ENCODE assay signal across 8 cellular contexts in the genomic region with DNA sequence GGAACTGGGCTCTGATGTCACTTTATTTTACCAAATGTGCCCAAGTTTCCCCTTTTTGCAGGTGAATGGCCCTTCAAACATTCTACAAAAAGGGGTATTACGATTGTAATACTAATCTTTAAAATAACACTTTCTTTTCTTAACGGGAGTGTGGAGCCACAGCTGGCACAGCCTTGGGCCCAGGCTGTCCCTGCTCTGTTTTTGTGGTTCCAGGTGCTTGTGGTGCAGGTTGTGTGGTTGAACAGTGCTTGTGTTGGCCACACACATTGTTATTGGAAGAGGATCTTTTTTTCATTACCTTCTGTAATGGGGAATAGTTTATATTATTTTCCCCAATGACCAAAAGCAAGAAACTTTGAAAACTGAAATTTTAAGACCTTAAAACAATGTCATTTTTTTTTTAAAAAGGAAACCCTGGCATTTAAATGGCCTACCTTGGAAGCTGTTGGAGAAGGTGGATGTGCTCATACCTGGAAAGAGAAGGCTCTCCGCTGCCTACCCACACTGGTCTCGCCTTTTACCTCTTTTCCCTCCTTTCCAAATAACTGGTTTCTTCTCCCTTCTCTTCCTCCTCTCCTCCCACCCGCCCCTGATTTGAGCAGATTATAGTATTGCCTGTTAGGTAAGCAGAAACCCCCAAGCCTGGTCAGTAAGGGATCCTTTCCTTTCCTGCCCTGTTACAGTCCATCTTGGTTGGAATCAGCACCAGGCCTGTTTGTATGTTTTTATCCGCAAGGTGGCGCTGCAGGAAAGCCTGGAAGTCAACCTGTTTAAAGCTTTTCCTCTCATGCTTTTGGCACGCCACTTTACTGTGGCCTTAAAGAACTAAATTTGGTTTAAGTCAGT. TPM values are rescaled to one million over a fixed set of nuclear protein-coding genes. Genes with fewer than 3 reads are reported as not detected.
DNase-seq lines count a peak whose midpoint lies in the region; ATAC-seq and TF ChIP-seq lines count a peak whose summit lies in the region.

No MANE protein-coding gene starts in this region.

- H3K36me3 ChIP-seq in osteoblast (ENCODE audit: insufficient read depth, low read length): peaks cover 7% of the 10 kb centered on the region
- peaks cover 57 to 79% (median 61%) of the 10 kb centered on the region in 3 donors for H3K36me3 ChIP-seq in tibial artery

- H3K4me1 ChIP-seq in osteoblast (ENCODE audit: insufficient read depth, low read length): no peaks in the 10 kb centered on the region
- H3K4me1 ChIP-seq in tibial artery: no peaks in the 10 kb centered on the region

- POLR2A ChIA-PET in RWPE1 (lab: Yijun Ruan, JAX; ENCODE audit: low non-redundant PET): no interaction called here

- CTCF ChIA-PET in RWPE1 (lab: Yijun Ruan, JAX): interaction anchor here (0.6 to 2.1 kb wide), 22 partner anchors 9 to 1645 kb away, joined by 3 to 22 read pairs (median 4); no protein-coding TSS in a partner anchor

- H4K20me1 ChIP-seq in osteoblast (ENCODE audit: insufficient read depth, low read length): no peaks in the 10 kb centered on the region

- peak; percentile 82 for ATAC-seq in GM21447 (IDR thresholded peaks at IDR 0.05; ENCODE audit: unreplicated experiment)

- no peak overlapping the region for H2AFZ ChIP-seq in osteoblast (ENCODE audit: low read length)

- intact Hi-C loops in tibial artery (cut with DNase I; ENCODE audit: low total_unique reads): loop anchor here (10.0 kb wide), 1 partner anchor 83 kb away; a partner anchor contains a TSS

- DNase-seq in DMS114 treated with DMSO at 0.1 percent for 48 hours (lab: John Stamatoyannopoulos, UW; ENCODE audit: unreplicated experiment) (peak; percentile 10), KBM-7 (peak; percentile 72), RWPE1 (ENCODE audit: low spot score) (peak; percentile 68), foreskin melanocyte (peak; percentile 65), osteoblast (ENCODE audit: insufficient read length, low spot score, missing footprints) (no peak), tibial artery (peak; percentile 85 to 87)
- peak; percentile 69 for DNase-seq in activated T-helper 9 cell treated with anti-CD3 and anti-CD28 coated beads, Interleukin-2, amount 50 U/mL, for 16 hours (ENCODE audit: low read depth)

- TF ChIP-seq CTCF in RWPE1 (conservative IDR thresholded peaks at IDR 0.05; ENCODE audit: low read depth): peak; percentile 92
- peak; percentile 91 for TF ChIP-seq CTCF in osteoblast (IDR thresholded peaks at IDR 0.05; ENCODE audit: extremely low read depth, low read depth, low read length)
- peak; percentile 72 to 87 for TF ChIP-seq CTCF in tibial artery (IDR thresholded peaks at IDR 0.05)

- no peaks in the 10 kb centered on the region for H3K27me3 ChIP-seq in osteoblast (ENCODE audit: insufficient read depth, low read length)
- H3K27me3 ChIP-seq in tibial artery: no peaks in the 10 kb centered on the region

- no peaks in the 10 kb centered on the region for H3K9me3 ChIP-seq in osteoblast (ENCODE audit: low read depth, low read length)
- no peaks in the 10 kb centered on the region for H3K9me3 ChIP-seq in tibial artery

- no peak overlapping the region for H3K4me2 ChIP-seq in osteoblast (ENCODE audit: insufficient read depth, low read length)

- H3K27ac ChIP-seq in RWPE1: no peak overlapping the region
- no peak overlapping the region for H3K27ac ChIP-seq in osteoblast (ENCODE audit: low read depth, low read length)
- no peak overlapping the region for H3K27ac ChIP-seq in tibial artery

- no peak overlapping the region for H3K4me3 ChIP-seq in osteoblast (ENCODE audit: insufficient read depth, low read length)
- H3K4me3 ChIP-seq in tibial artery: no peak overlapping the region

- no peaks in the 10 kb centered on the region for H3K79me2 ChIP-seq in osteoblast (ENCODE audit: insufficient read depth, low read length)

- in situ Hi-C loops in KBM-7 (cut with MboI; ENCODE audit: low pct_unique_long_range_greater_than_20kb, low sequenced_read_pairs): loop anchor here (25.0 kb wide), 1 partner anchor 544 kb away; no protein-coding TSS in a partner anchor

RNA-seq across cellular contexts. Expression of a gene that starts 28.6 kb away (rescaled TPM):
- 9.0 and 10.3 TPM in 2 replicates for total RNA-seq in osteoblast
